In the genomic region with DNA sequence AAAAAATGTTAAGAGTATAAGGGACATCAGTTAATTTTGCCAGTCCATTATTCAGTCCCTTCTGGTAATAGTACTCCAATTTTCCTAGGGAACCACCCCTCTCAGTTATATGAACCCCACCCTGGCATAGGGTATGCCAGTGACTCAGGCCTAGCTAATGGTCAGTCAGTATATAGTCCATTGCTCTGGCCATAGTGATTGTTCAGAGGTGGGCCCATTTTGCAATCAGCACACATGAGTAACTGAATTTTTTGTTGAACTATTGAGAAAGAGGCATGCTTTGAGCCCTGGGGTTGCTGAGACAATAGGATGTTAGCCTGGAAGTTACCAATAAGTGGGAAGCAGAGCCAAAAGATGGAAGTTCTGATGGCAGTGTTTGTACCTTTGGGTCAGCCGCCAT, we compare ENCODE assay signal across 14 cellular contexts. TPM values are rescaled to one million over a fixed set of nuclear protein-coding genes. Genes with fewer than 3 reads are reported as not detected.
DNase-seq lines count a peak whose midpoint lies in the region; ATAC-seq, FAIRE-seq and TF ChIP-seq lines count a peak whose summit lies in the region.
"Had no signal": no experiment of that assay in that cellular context is flagged by ENCODE, and none has a peak within 500 bp of the region (broad histone marks: within the 10 kb centered on the region; RNA-seq: fewer than 3 reads in every experiment).

No MANE protein-coding gene starts in this region.

- no peak overlapping the region for H2AK5ac ChIP-seq in IMR-90 (ENCODE audit: low read depth, low read length)

- peak; percentile 85 for DNase-seq in AG10803 (ENCODE audit: low read depth)
- DNase-seq in IMR-90: peak; percentile 79
- no peak for DNase-seq in GM12878 (ENCODE audit: low read depth, low spot score)
- no peak for DNase-seq in left lobe of liver (ENCODE audit: low spot score)
- DNase-seq in type B pancreatic cell (ENCODE audit: extremely low spot score, unreplicated experiment): no peak
- no peak for DNase-seq in GM12891 (ENCODE audit: insufficient read length, low spot score)
- DNase-seq in activated naive CD4-positive, alpha-beta T cell treated with anti-CD3 and anti-CD28 coated beads, Interleukin-2, amount 10 ng/mL, durations not matched to agents 7 days and 5 days: no peak
- DNase-seq in endothelial cell (ENCODE audit: low spot score): no peak
- DNase-seq: activated CD4-positive, alpha-beta T cell treated with anti-CD3 and anti-CD28 coated beads, Interleukin-2, amount 50 U/mL, for 1 hour; activated effector memory CD4-positive, alpha-beta T cell treated with Interleukin-2 at 50 U/mL for 16 hours; CD4-positive, alpha-beta T cell; central memory CD4-positive, alpha-beta T cell; stimulated activated CD4-positive, alpha-beta T cell treated with anti-CD3 and anti-CD28 coated beads, Interleukin-2, amount 100 ng/mL, for 24 hours had no signal

- H3K27ac ChIP-seq in IMR-90 (ENCODE audit: insufficient read depth, low read length) (no peak overlapping the region), GM12878 (ENCODE audit: control insufficient read depth, insufficient read depth) (peak overlapping the region; percentile 46)

- H2AK9ac ChIP-seq in IMR-90 (replicated peaks; ENCODE audit: low read depth, low read length, poor library complexity): no peak overlapping the region

- intact Hi-C loops in IMR-90 (cut with micrococcal nuclease) (no loop called here), GM12878 (cut with micrococcal nuclease; ENCODE audit: unreplicated experiment) (no loop called here)

- H2BK20ac ChIP-seq in IMR-90 (ENCODE audit: low read depth, low read length): no peak overlapping the region

- no TSS peak for BruUV-seq in IMR-90 (replicated peaks; lab: Mats Ljungman, UMichigan)
- TSS peak; percentile 24 for BruUV-seq in GM12878 (replicated peaks; lab: Mats Ljungman, UMichigan)

- H3K4me1 Mint-ChIP-seq in type B pancreatic cell (ENCODE audit: unreplicated experiment): peaks cover 27% of the 10 kb centered on the region
- H3K4me1 Mint-ChIP-seq in activated naive CD4-positive, alpha-beta T cell treated with anti-CD3 and anti-CD28 coated beads, Interleukin-2, amount 10 ng/mL, durations not matched to agents 7 days and 5 days: peaks cover 56% of the 10 kb centered on the region
- peaks cover 16% of the 10 kb centered on the region for H3K4me1 Mint-ChIP-seq in endothelial cell (ENCODE audit: unreplicated experiment)

- no peak overlapping the region for H4K91ac ChIP-seq in IMR-90 (ENCODE audit: insufficient read depth, low read depth, low read length)

- no peaks in the 10 kb centered on the region for H3K9me3 ChIP-seq in IMR-90 (ENCODE audit: control insufficient read depth, insufficient read depth, low read length)
- H3K9me3 ChIP-seq in GM12878 (replicated peaks; ENCODE audit: control insufficient read depth, insufficient read depth, low read length): no peaks in the 10 kb centered on the region; the same call in 2 of the 3 replicates

- H3K36me3 ChIP-seq in IMR-90 (ENCODE audit: control insufficient read depth, insufficient read depth, low read length): no peaks in the 10 kb centered on the region
- H3K36me3 ChIP-seq in GM12878 (ENCODE audit: control insufficient read depth in 2 of 2, insufficient read depth in 2 of 2, low read length in 1 of 2): no peaks in the 10 kb centered on the region

- H3K4me3 Mint-ChIP-seq in type B pancreatic cell (no peak overlapping the region), endothelial cell (ENCODE audit: unreplicated experiment) (no peak overlapping the region)
- H3K4me3 Mint-ChIP-seq in activated naive CD4-positive, alpha-beta T cell treated with anti-CD3 and anti-CD28 coated beads, Interleukin-2, amount 10 ng/mL, durations not matched to agents 7 days and 5 days: no peak overlapping the region
- H3K4me3 Mint-ChIP-seq: CD4-positive, alpha-beta T cell had no signal

- no peak for TF ChIP-seq EP300 in GM12878 (IDR thresholded peaks at IDR 0.05; ENCODE audit: borderline replicate concordance in 1 of 2, control insufficient read depth in 1 of 2, low read depth in 2 of 2, low read length in 2 of 2)

- in situ Hi-C loops in IMR-90 (cut with MboI; ENCODE audit: low sequenced_read_pairs): no loop called here
- in situ Hi-C loops in GM12878 (cut with MboI): no loop called here

- peaks cover 82% of the 10 kb centered on the region for H4K20me1 ChIP-seq in IMR-90 (ENCODE audit: insufficient read depth, low read length)
- H4K20me1 ChIP-seq in GM12878 (ENCODE audit: control insufficient read depth, insufficient read depth): no peaks in the 10 kb centered on the region

- SMC1A ChIA-PET in GM12878 (lab: Charles Lee; ENCODE audit: uncharacterized antibody, unreplicated experiment): interaction anchor here (0.8 to 4.6 kb wide), 7 partner anchors 11 to 93 kb away, joined by 3 to 56 read pairs (median 5); no protein-coding TSS in a partner anchor

- H3K56ac ChIP-seq in IMR-90 (ENCODE audit: extremely low read depth, insufficient read depth, low read length): no peak overlapping the region

- no peak overlapping the region for H3K18ac ChIP-seq in IMR-90 (ENCODE audit: low read depth, low read length)

- H2BK5ac ChIP-seq in IMR-90 (ENCODE audit: low read depth, low read length, poor library complexity, severe bottlenecking): no peak overlapping the region

- RAD21 ChIA-PET in GM12878 (lab: Charles Lee; ENCODE audit: unreplicated experiment): interaction anchor here (1.2 to 6.2 kb wide), 3 partner anchors 11 to 62 kb away, joined by 3 to 53 read pairs (median 5); no protein-coding TSS in a partner anchor

- H2BK15ac ChIP-seq in IMR-90 (ENCODE audit: low read depth, low read length): no peak overlapping the region

- H3K9me3 Mint-ChIP-seq in type B pancreatic cell (no peaks in the 10 kb centered on the region), endothelial cell (ENCODE audit: unreplicated experiment) (no peaks in the 10 kb centered on the region)
- H3K9me3 Mint-ChIP-seq in activated naive CD4-positive, alpha-beta T cell treated with anti-CD3 and anti-CD28 coated beads, Interleukin-2, amount 10 ng/mL, durations not matched to agents 7 days and 5 days: no peaks in the 10 kb centered on the region
- H3K9me3 Mint-ChIP-seq: CD4-positive, alpha-beta T cell had no signal

- TF ChIP-seq POLR2A in IMR-90 (IDR thresholded peaks at IDR 0.05; ENCODE audit: low read depth, low read length): no peak
- TF ChIP-seq POLR2A in GM12878 (IDR thresholded peaks at IDR 0.05; ENCODE audit: low read depth, low read length): no peak
- no peak for TF ChIP-seq POLR2A in GM12891 (IDR thresholded peaks at IDR 0.05; ENCODE audit: low read depth, low read length)

- H2BK120ac ChIP-seq in IMR-90 (ENCODE audit: low read depth, low read length): no peak overlapping the region

- FAIRE-seq in GM12878 (lab: Jason Lieb, UNC): no peak
- FAIRE-seq in GM12891 (lab: Jason Lieb, UNC): no peak

- H3K4me2 ChIP-seq in IMR-90 (ENCODE audit: low read depth, low read length): no peak overlapping the region
- H3K4me2 ChIP-seq in GM12878 (ENCODE audit: control insufficient read depth, insufficient read depth): peak overlapping the region; percentile 84

- no peak overlapping the region for H3K14ac ChIP-seq in IMR-90 (replicated peaks; ENCODE audit: low read depth, low read length)

- H3K23ac ChIP-seq in IMR-90 (ENCODE audit: low read depth, low read length): 0 out of 2 replicates have a peak overlapping the region, but pooled peaks have one; percentile 45

- no peak overlapping the region for H2AFZ ChIP-seq in IMR-90 (replicated peaks; ENCODE audit: low read length, poor library complexity)
- H2AFZ ChIP-seq in GM12878 (ENCODE audit: control insufficient read depth, low read depth, low read length): no peak overlapping the region

- H3K4ac ChIP-seq in IMR-90 (ENCODE audit: low read depth, low read length): no peak overlapping the region; the same call in 1 of the 2 replicates

- no peak overlapping the region for H4K5ac ChIP-seq in IMR-90 (ENCODE audit: low read depth, low read length)

- TF ChIP-seq RAD21 in IMR-90 (IDR thresholded peaks at IDR 0.05; ENCODE audit: low read length) (no peak), GM12878 (IDR thresholded peaks at IDR 0.05; ENCODE audit: insufficient read depth, low read depth, low read length) (no peak)

- CTCF ChIA-PET in IMR-90 (lab: Yijun Ruan, JAX): no interaction called here
- CTCF ChIA-PET in GM12878 (lab: Yijun Ruan, JAX): interaction anchor here (0.5 to 2.1 kb wide), 4 partner anchors 13 to 47 kb away, joined by 3 to 11 read pairs (median 4); no protein-coding TSS in a partner anchor
- CTCF ChIA-PET in activated naive CD4-positive, alpha-beta T cell treated with anti-CD3 and anti-CD28 coated beads, Interleukin-2, amount 10 ng/mL, durations not matched to agents 7 days and 5 days (lab: Charles Lee): interaction anchor here (1.3 kb wide), 1 partner anchor 15 kb away, joined by 3 read pairs; no protein-coding TSS in a partner anchor

- dilution Hi-C loops in IMR-90 (cut with HindIII; ENCODE audit: low sequenced_read_pairs, unreplicated experiment): no loop called here

- H3K4me3 ChIP-seq in AG10803 (ENCODE audit: low read length): no peak overlapping the region
- H3K4me3 ChIP-seq in IMR-90 (ENCODE audit: insufficient read depth, low read depth, low read length): no peak overlapping the region
- peak overlapping the region; percentile 22; the same call in 1 of the 2 replicates for H3K4me3 ChIP-seq in GM12878

- no peak overlapping the region for H4K8ac ChIP-seq in IMR-90 (ENCODE audit: low read depth in 2 of 2, low read length in 2 of 2)

- H3K79me1 ChIP-seq in IMR-90 (ENCODE audit: low read depth in 1 of 2, low read length in 2 of 2): peaks cover 13 to 59% of the 10 kb centered on the region in 2 experiments

- TF ChIP-seq CTCF in AG10803 (conservative IDR thresholded peaks at IDR 0.05; ENCODE audit: low read length) (no peak), IMR-90 (conservative IDR thresholded peaks at IDR 0.05; ENCODE audit: low read depth, low read length) (no peak), GM12878 (IDR thresholded peaks at IDR 0.05 in 2 of 3, conservative IDR thresholded peaks at IDR 0.05 in 1 of 3; ENCODE audit: control insufficient read depth in 2 of 3, extremely low read depth in 1 of 3, insufficient read depth in 1 of 3, low read depth in 3 of 3, low read length in 3 of 3) (no peak), type B pancreatic cell (conservative IDR thresholded peaks at IDR 0.05) (no peak), endothelial cell (IDR thresholded peaks at IDR 0.05; ENCODE audit: unreplicated experiment) (no peak)

- POLR2A ChIA-PET in IMR-90 (lab: Charles Lee; ENCODE audit: unreplicated experiment): no interaction called here
- POLR2A ChIA-PET in GM12878 (lab: Charles Lee): interaction anchor here (0.8 to 4.3 kb wide), 4 partner anchors 11 to 83 kb away, joined by 3 to 46 read pairs (median 4); no protein-coding TSS in a partner anchor

- H3K27me3 ChIP-seq in IMR-90 (ENCODE audit: control insufficient read depth, insufficient read depth, low read length) (no peaks in the 10 kb centered on the region), GM12878 (replicated peaks in 1 of 2; ENCODE audit: control insufficient read depth in 2 of 2, insufficient read depth in 2 of 2, low read length in 1 of 2) (no peaks in the 10 kb centered on the region)

- H3K36me3 Mint-ChIP-seq in type B pancreatic cell (peaks cover 1% of the 10 kb centered on the region), endothelial cell (ENCODE audit: low read depth, unreplicated experiment) (peaks cover 8% of the 10 kb centered on the region)
- peaks cover 9% of the 10 kb centered on the region for H3K36me3 Mint-ChIP-seq in activated naive CD4-positive, alpha-beta T cell treated with anti-CD3 and anti-CD28 coated beads, Interleukin-2, amount 10 ng/mL, durations not matched to agents 7 days and 5 days

- peaks cover 94% of the 10 kb centered on the region for H3K79me2 ChIP-seq in GM12878 (ENCODE audit: control insufficient read depth, insufficient read depth, low read length)

- H3K27ac Mint-ChIP-seq in type B pancreatic cell (no peak overlapping the region), endothelial cell (ENCODE audit: unreplicated experiment) (no peak overlapping the region)
- H3K27ac Mint-ChIP-seq in activated naive CD4-positive, alpha-beta T cell treated with anti-CD3 and anti-CD28 coated beads, Interleukin-2, amount 10 ng/mL, durations not matched to agents 7 days and 5 days: no peak overlapping the region
- H3K27ac Mint-ChIP-seq: progenitor cell of endocrine pancreas had no signal

- ATAC-seq in IMR-90 (ENCODE audit: low read depth): no peak
- no peak for ATAC-seq in GM12878
- peak; percentile 14 for ATAC-seq in left lobe of liver

- H3K9me1 ChIP-seq in IMR-90 (ENCODE audit: insufficient read depth, low read length): peaks cover 12% of the 10 kb centered on the region

- H3K27me3 Mint-ChIP-seq in type B pancreatic cell (no peaks in the 10 kb centered on the region), endothelial cell (ENCODE audit: unreplicated experiment) (peaks cover 4% of the 10 kb centered on the region)
- H3K27me3 Mint-ChIP-seq in activated naive CD4-positive, alpha-beta T cell treated with anti-CD3 and anti-CD28 coated beads, Interleukin-2, amount 10 ng/mL, durations not matched to agents 7 days and 5 days: no peaks in the 10 kb centered on the region
- H3K27me3 Mint-ChIP-seq: CD4-positive, alpha-beta T cell; progenitor cell of endocrine pancreas had no signal

- H3K4me1 ChIP-seq in IMR-90 (ENCODE audit: control insufficient read depth, insufficient read depth, low read length) (peaks cover 14% of the 10 kb centered on the region), GM12878 (ENCODE audit: control insufficient read depth, insufficient read depth, low read length) (peaks cover 30% of the 10 kb centered on the region)

- WGBS in IMR-90 (ENCODE audit: extremely low coverage in 2 of 2, insufficient read length in 1 of 2), 2 experiments: no CpG with 5 or more reads among the region's 1 CpG
- WGBS in GM12878 (ENCODE audit: insufficient coverage, insufficient replicate concordance, low lambda C conversion rate, missing lambda C conversion rate): 100% methylated on average over 1 of the region's 1 CpG

- H3K9ac ChIP-seq in IMR-90 (ENCODE audit: low read depth, low read length) (no peak overlapping the region), GM12878 (ENCODE audit: control insufficient read depth, insufficient read depth, low read length) (no peak overlapping the region)

RNA-seq across cellular contexts. Expression of a gene that starts 4.1 kb away (rescaled TPM):
- total RNA-seq in IMR-90 (2012; rRNA removed): 28.5 and 33.1 TPM in 2 replicates
- 30.4 and 40.5 TPM in 2 replicates for polyA plus RNA-seq in IMR-90 (2012; rRNA removed)
- 14.1 and 42.1 TPM in 2 replicates for polyA plus RNA-seq in IMR-90 (2012; cell fraction: cytosol; rRNA removed)
- polyA plus RNA-seq in IMR-90 (2012; cell fraction: nucleus; rRNA removed; ENCODE audit: low replicate concordance): 19.7 and 60.8 TPM in 2 replicates
- 357 and 406 TPM in 2 replicates for total RNA-seq in GM12878 (2013; cell fraction: nucleolus; rRNA removed)
- total RNA-seq in GM12878 (2014; rRNA removed): 39.8 and 44.6 TPM in 2 replicates
- 41.5 and 50.4 TPM in 2 replicates for total RNA-seq in GM12878 (2014; rRNA removed; fragmentation: Illumina TruSeq; extraction: Trizol)
- total RNA-seq in GM12878 (2021): 40.0 and 48.3 TPM in 2 replicates
- 22.3 TPM for polyA plus RNA-seq in GM12878 (2011; ENCODE audit: low read depth)
- polyA plus RNA-seq in GM12878 (2011; rRNA removed): 111 and 132 TPM in 2 replicates
- 95.9 and 99.7 TPM in 2 replicates for polyA plus RNA-seq in GM12878 (2011; cell fraction: cytosol; rRNA removed)
- polyA plus RNA-seq in GM12878 (2011; cell fraction: nucleus; rRNA removed): 131 and 218 TPM in 2 replicates
- polyA plus RNA-seq in GM12878 (2012): 25.2 and 25.3 TPM in 2 replicates
- 44.9 and 49.5 TPM in 2 replicates for polyA plus RNA-seq in GM12878 (2014; fragmentation: Illumina TruSeq; extraction: Trizol)
- 1 to 10 TPM; 3.9 to 7.3 TPM for polyA plus RNA-seq in GM12878 (2014; fragmentation: Nextera tagmentation; extraction: Ambion mirVana)
- polyA plus RNA-seq in GM12878 (2014; rRNA removed): 133 and 136 TPM in 2 replicates
- polyA plus RNA-seq in GM12878 (2016; fragmentation: Nextera tagmentation; extraction: Ambion mirVana): 10 to 100 TPM; 26.6 to 26.8 TPM
- polyA minus RNA-seq in GM12878 (2011; rRNA and poly(A)+ RNA removed): 169 and 228 TPM in 2 replicates
- polyA minus RNA-seq in GM12878 (2011; cell fraction: cytosol; rRNA and poly(A)+ RNA removed): 25.3 and 42.1 TPM in 2 replicates
- polyA minus RNA-seq in GM12878 (2011; cell fraction: nucleus; rRNA and poly(A)+ RNA removed): 61.1 and 89.3 TPM in 2 replicates
- 19.2 TPM for total RNA-seq in left lobe of liver
- total RNA-seq in type B pancreatic cell (ENCODE audit: low replicate concordance): 49.7 and 58.7 TPM in 2 replicates
- polyA plus RNA-seq in GM12891 (2012; ENCODE audit: low read depth, missing spikeins): 19.6 TPM
- 62.2 TPM for total RNA-seq in endothelial cell (ENCODE audit: unreplicated experiment)

RNA-seq across cellular contexts. Expression of a gene that starts 45.5 kb away (rescaled TPM):
- total RNA-seq in IMR-90 (2012; rRNA removed) (50.2 and 67.2 TPM in 2 replicates), GM12878 (2014; rRNA removed) (48.3 and 63.8 TPM in 2 replicates), GM12878 (2014; rRNA removed; fragmentation: Illumina TruSeq; extraction: Trizol) (61.5 and 64.6 TPM in 2 replicates), GM12878 (2021) (64.6 and 71.3 TPM in 2 replicates), left lobe of liver (17.1 TPM), type B pancreatic cell (ENCODE audit: low replicate concordance) (52.1 and 58.8 TPM in 2 replicates), endothelial cell (ENCODE audit: unreplicated experiment) (65.3 TPM)
- polyA plus RNA-seq in IMR-90 (2012; rRNA removed) (15.4 and 20.4 TPM in 2 replicates), GM12878 (2011; rRNA removed) (43.2 and 76.1 TPM in 2 replicates), GM12878 (2014; fragmentation: Illumina TruSeq; extraction: Trizol) (82.3 and 101 TPM in 2 replicates), GM12878 (2014; fragmentation: Nextera tagmentation; extraction: Ambion mirVana) (10 to 100 TPM; 25.5 to 35.5 TPM), GM12878 (2014; rRNA removed) (54.2 and 65.6 TPM in 2 replicates), GM12878 (2016; fragmentation: Nextera tagmentation; extraction: Ambion mirVana) (100 to 1,000 TPM in 1 of 2 experiments, 10 to 100 TPM in 1; 98.9 to 101 TPM)
- polyA plus RNA-seq in IMR-90 (2012; cell fraction: cytosol; rRNA removed): 2.2 and 3.6 TPM in 2 replicates
- 1.6 and 12.9 TPM in 2 replicates for polyA plus RNA-seq in IMR-90 (2012; cell fraction: nucleus; rRNA removed; ENCODE audit: low replicate concordance)
- 25.4 and 27.5 TPM in 2 replicates for total RNA-seq in GM12878 (2013; cell fraction: nucleolus; rRNA removed)
- 15.6 TPM for polyA plus RNA-seq in GM12878 (2011; ENCODE audit: low read depth)
- 10.8 and 19.8 TPM in 2 replicates for polyA plus RNA-seq in GM12878 (2011; cell fraction: cytosol; rRNA removed)
- 10.2 and 11.0 TPM in 2 replicates for polyA plus RNA-seq in GM12878 (2011; cell fraction: nucleus; rRNA removed)
- polyA plus RNA-seq in GM12878 (2012): 26.0 and 32.2 TPM in 2 replicates
- 22.0 and 35.8 TPM in 2 replicates for polyA minus RNA-seq in GM12878 (2011; rRNA and poly(A)+ RNA removed)
- polyA minus RNA-seq in GM12878 (2011; cell fraction: cytosol; rRNA and poly(A)+ RNA removed): 15.8 and 20.3 TPM in 2 replicates
- 4.0 and 7.4 TPM in 2 replicates for polyA minus RNA-seq in GM12878 (2011; cell fraction: nucleus; rRNA and poly(A)+ RNA removed)
- polyA plus RNA-seq in GM12891 (2012; ENCODE audit: low read depth, missing spikeins): 34.1 TPM

RNA-seq across cellular contexts. Expression of a gene that starts 58.5 kb away (rescaled TPM):
- total RNA-seq in IMR-90 (2012; rRNA removed) (8.3 and 10.8 TPM in 2 replicates), GM12878 (2014; rRNA removed) (39.0 and 43.9 TPM in 2 replicates), GM12878 (2014; rRNA removed; fragmentation: Illumina TruSeq; extraction: Trizol) (27.1 and 28.1 TPM in 2 replicates), GM12878 (2021) (74.8 and 79.9 TPM in 2 replicates), left lobe of liver (7.5 TPM), type B pancreatic cell (ENCODE audit: low replicate concordance) (26.7 and 33.2 TPM in 2 replicates), endothelial cell (ENCODE audit: unreplicated experiment) (35.0 TPM)
- polyA plus RNA-seq in IMR-90 (2012; rRNA removed) (11.8 and 12.6 TPM in 2 replicates), GM12878 (2011; rRNA removed) (15.6 and 24.0 TPM in 2 replicates), GM12878 (2014; fragmentation: Illumina TruSeq; extraction: Trizol) (36.9 and 37.1 TPM in 2 replicates), GM12878 (2014; fragmentation: Nextera tagmentation; extraction: Ambion mirVana) (10 to 100 TPM; 15.5 to 25.5 TPM), GM12878 (2014; rRNA removed) (55.8 and 61.4 TPM in 2 replicates), GM12878 (2016; fragmentation: Nextera tagmentation; extraction: Ambion mirVana) (10 to 100 TPM; 51.1 to 52.5 TPM)
- polyA plus RNA-seq in IMR-90 (2012; cell fraction: cytosol; rRNA removed): 6.2 and 10.4 TPM in 2 replicates
- 31.5 and 32.7 TPM in 2 replicates for polyA plus RNA-seq in IMR-90 (2012; cell fraction: nucleus; rRNA removed; ENCODE audit: low replicate concordance)
- 111 and 115 TPM in 2 replicates for total RNA-seq in GM12878 (2013; cell fraction: nucleolus; rRNA removed)
- 31.9 TPM for polyA plus RNA-seq in GM12878 (2011; ENCODE audit: low read depth)
- 25.5 and 30.7 TPM in 2 replicates for polyA plus RNA-seq in GM12878 (2011; cell fraction: cytosol; rRNA removed)
- polyA plus RNA-seq in GM12878 (2011; cell fraction: nucleus; rRNA removed): 58.0 and 65.4 TPM in 2 replicates
- 32.0 and 41.2 TPM in 2 replicates for polyA plus RNA-seq in GM12878 (2012)
- polyA minus RNA-seq in GM12878 (2011; rRNA and poly(A)+ RNA removed): 44.8 and 57.2 TPM in 2 replicates
- 17.2 and 25.2 TPM in 2 replicates for polyA minus RNA-seq in GM12878 (2011; cell fraction: cytosol; rRNA and poly(A)+ RNA removed)
- 34.0 and 51.4 TPM in 2 replicates for polyA minus RNA-seq in GM12878 (2011; cell fraction: nucleus; rRNA and poly(A)+ RNA removed)
- polyA plus RNA-seq in GM12891 (2012; ENCODE audit: low read depth, missing spikeins): 29.4 TPM

Comparison
In these comparisons a context has a peak if more than half of its experiments do, and no peak if none do; other contexts are left out.
1. DNase-seq: peak in AG10803 (single experiment) and IMR-90 (single experiment); none in GM12878 (single experiment), left lobe of liver (single experiment), type B pancreatic cell (single experiment), GM12891 (single experiment), activated naive CD4-positive, alpha-beta T cell treated with anti-CD3 and anti-CD28 coated beads, Interleukin-2, amount 10 ng/mL, durations not matched to agents 7 days and 5 days (single experiment) and endothelial cell (single experiment).